Comparison of ENCODE assay signal across 18 cellular contexts in genomic region chr4:61517144-61517543, GRCh38.
A peak's percentile ranks its signal among the peaks of the same experiment; 100 is the strongest.
DNase-seq lines count a peak whose midpoint lies in the region; ATAC-seq and TF ChIP-seq lines count a peak whose summit lies in the region.
"Had no signal": no experiment of that assay in that cellular context is flagged by ENCODE, and none has a peak within 500 bp of the region (broad histone marks: within the 10 kb centered on the region; RNA-seq: fewer than 3 reads in every experiment).

No MANE protein-coding gene starts in this region.

- ATAC-seq in upper lobe of right lung: no peak
- no peak for ATAC-seq in HG03095 (IDR thresholded peaks at IDR 0.05; ENCODE audit: unreplicated experiment)
- ATAC-seq: PC-3 had no signal

- no peak overlapping the region for H3K27ac ChIP-seq in upper lobe of right lung
- H3K27ac ChIP-seq: HL-60 had no signal

- H3K36me3 ChIP-seq in GM06990 (ENCODE audit: control insufficient read depth, insufficient read depth, low read length): no peaks in the 10 kb centered on the region
- no peaks in the 10 kb centered on the region for H3K36me3 ChIP-seq in upper lobe of right lung

- H3K9me3 ChIP-seq in upper lobe of right lung: no peaks in the 10 kb centered on the region
- H3K9me3 ChIP-seq: Caco-2 had no signal

- H3K9me3 Mint-ChIP-seq in mesothelial cell of epicardium: no peaks in the 10 kb centered on the region
- peaks cover 12% of the 10 kb centered on the region for H3K9me3 Mint-ChIP-seq in activated T-cell treated with anti-CD3 and anti-CD28 coated beads, Interleukin-2, amount 50 U/mL, for 24 hours

- peak overlapping the region; percentile 62 for H3K4me3 Mint-ChIP-seq in mesothelial cell of epicardium
- H3K4me3 Mint-ChIP-seq in activated T-cell treated with anti-CD3 and anti-CD28 coated beads, Interleukin-2, amount 50 U/mL, for 24 hours: no peak overlapping the region
- H3K4me3 Mint-ChIP-seq: activated CD4-positive, alpha-beta memory T cell treated with anti-CD3 and anti-CD28 coated beads for 36 hours; central memory CD8-positive, alpha-beta T cell had no signal

- no peaks in the 10 kb centered on the region for H3K27me3 ChIP-seq in GM06990 (replicated peaks; ENCODE audit: control insufficient read depth, insufficient read depth, low read length)
- no peaks in the 10 kb centered on the region for H3K27me3 ChIP-seq in upper lobe of right lung

- no peaks in the 10 kb centered on the region for H3K27me3 Mint-ChIP-seq in mesothelial cell of epicardium (ENCODE audit: low read depth)
- no peaks in the 10 kb centered on the region for H3K27me3 Mint-ChIP-seq in activated T-cell treated with anti-CD3 and anti-CD28 coated beads, Interleukin-2, amount 50 U/mL, for 24 hours
- H3K27me3 Mint-ChIP-seq: activated CD4-positive, alpha-beta memory T cell treated with anti-CD3 and anti-CD28 coated beads for 36 hours; central memory CD8-positive, alpha-beta T cell had no signal

- H3K4me1 Mint-ChIP-seq in mesothelial cell of epicardium: peaks cover 39% of the 10 kb centered on the region
- H3K4me1 Mint-ChIP-seq in activated T-cell treated with anti-CD3 and anti-CD28 coated beads, Interleukin-2, amount 50 U/mL, for 24 hours (ENCODE audit: low read depth): no peaks in the 10 kb centered on the region
- H3K4me1 Mint-ChIP-seq: central memory CD8-positive, alpha-beta T cell had no signal

- intact Hi-C loops in upper lobe of right lung (cut with DNase I): no loop called here

- H3K4me1 ChIP-seq in upper lobe of right lung: no peaks in the 10 kb centered on the region

- DNase-seq in GM06990 (ENCODE audit: extremely low read depth, insufficient read length) (peak; percentile 0), LNCaP clone FGC (ENCODE audit: low read depth) (no peak), iPS DF 19.7 (ENCODE audit: low read depth, low spot score) (peak; percentile 71), mesothelial cell of epicardium (ENCODE audit: low spot score in 2 of 2, unreplicated experiment in 2 of 2) (peak; percentile 30 to 45), upper lobe of right lung (no peak), mesenteric fat pad (ENCODE audit: low spot score) (no peak)
- no peak for DNase-seq in activated T-cell treated with anti-CD3 and anti-CD28 coated beads, Interleukin-2, amount 50 U/mL, for 24 hours
- DNase-seq: activated CD4-positive, alpha-beta memory T cell treated with anti-CD3 and anti-CD28 coated beads for 36 hours; Caco-2; foreskin fibroblast; GDM1; Kasumi-1; NCI-H1694 treated with DMSO at 0.1 percent for 48 hours; NCI-H524 treated with DMSO at 0.1 percent for 48 hours; PC-3 had no signal

- TF ChIP-seq CTCF in GM06990 (IDR thresholded peaks at IDR 0.05; ENCODE audit: insufficient read depth, low read length, poor library complexity, severe bottlenecking): no peak
- TF ChIP-seq CTCF in LNCaP clone FGC (IDR thresholded peaks at IDR 0.05; ENCODE audit: control insufficient read depth, extremely low read depth, insufficient read depth): peak; percentile 53
- TF ChIP-seq CTCF in mesothelial cell of epicardium (IDR thresholded peaks at IDR 0.05; ENCODE audit: unreplicated experiment): no peak
- TF ChIP-seq CTCF in upper lobe of right lung (IDR thresholded peaks at IDR 0.05): no peak

- H3K36me3 Mint-ChIP-seq in mesothelial cell of epicardium: no peaks in the 10 kb centered on the region
- H3K36me3 Mint-ChIP-seq in activated T-cell treated with anti-CD3 and anti-CD28 coated beads, Interleukin-2, amount 50 U/mL, for 24 hours (ENCODE audit: low read depth): no peaks in the 10 kb centered on the region
- H3K36me3 Mint-ChIP-seq: activated CD4-positive, alpha-beta memory T cell treated with anti-CD3 and anti-CD28 coated beads for 36 hours had no signal

- H3K27ac Mint-ChIP-seq in mesothelial cell of epicardium: no peak overlapping the region
- no peak overlapping the region for H3K27ac Mint-ChIP-seq in activated T-cell treated with anti-CD3 and anti-CD28 coated beads, Interleukin-2, amount 50 U/mL, for 24 hours
- H3K27ac Mint-ChIP-seq: activated CD4-positive, alpha-beta memory T cell treated with anti-CD3 and anti-CD28 coated beads for 36 hours had no signal

- H3K4me3 ChIP-seq in GM06990 (replicated peaks; ENCODE audit: low read depth, low read length) (no peak overlapping the region), LNCaP clone FGC (ENCODE audit: low read depth, low read length) (no peak overlapping the region), upper lobe of right lung (no peak overlapping the region)

Comparison
In these comparisons a context has a peak if more than half of its experiments do, and no peak if none do; other contexts are left out.
1. DNase-seq: peak in GM06990 (single experiment), iPS DF 19.7 (single experiment) and mesothelial cell of epicardium (2 of 2); none in LNCaP clone FGC (single experiment), upper lobe of right lung (single experiment), mesenteric fat pad (single experiment) and activated T-cell treated with anti-CD3 and anti-CD28 coated beads, Interleukin-2, amount 50 U/mL, for 24 hours (single experiment).